15 cellular contexts compared by ENCODE assay signal in genomic region chr9:3842839-3843238, GRCh38.
"Had no signal": no experiment of that assay in that cellular context is flagged by ENCODE, and none has a peak within 500 bp of the region (broad histone marks: within the 10 kb centered on the region; RNA-seq: fewer than 3 reads in every experiment).

No MANE protein-coding gene starts in this region.

- H3K4me1 Mint-ChIP-seq: immature natural killer cell; naive thymus-derived CD4-positive, alpha-beta T cell had no signal

- H3K9me3 Mint-ChIP-seq: activated naive CD4-positive, alpha-beta T cell treated with anti-CD3 and anti-CD28 coated beads for 36 hours; brain; naive thymus-derived CD4-positive, alpha-beta T cell had no signal

- H3K9me3 ChIP-seq: neutrophil, right atrium auricular region, stomach, thoracic aorta had no signal

- H3K36me3 Mint-ChIP-seq: brain; immature natural killer cell; naive thymus-derived CD4-positive, alpha-beta T cell had no signal

- H3K4me1 ChIP-seq: right atrium auricular region, stomach had no signal

- H3K4me3 ChIP-seq: right atrium auricular region, skin epidermis, stomach, thoracic aorta had no signal

- H3K36me3 ChIP-seq: neutrophil, right atrium auricular region, thoracic aorta had no signal

- H3K27me3 ChIP-seq: neutrophil, right atrium auricular region, stomach had no signal

- H3K27me3 Mint-ChIP-seq: naive thymus-derived CD4-positive, alpha-beta T cell had no signal

- H3K4me3 Mint-ChIP-seq: activated naive CD4-positive, alpha-beta T cell treated with anti-CD3 and anti-CD28 coated beads for 36 hours; brain; immature natural killer cell; naive thymus-derived CD4-positive, alpha-beta T cell had no signal

- DNase-seq: activated CD4-positive, alpha-beta T cell treated with anti-CD3 and anti-CD28 coated beads for 48 hours; activated naive CD4-positive, alpha-beta T cell treated with anti-CD3 and anti-CD28 coated beads for 36 hours; cerebellar nuclear complex; dermis blood vessel endothelial cell; erythroblast; immature natural killer cell; naive thymus-derived CD4-positive, alpha-beta T cell; posterior cingulate gyrus; stimulated activated CD4-positive, alpha-beta T cell treated with anti-CD3 and anti-CD28 coated beads, Interleukin-4, amount 100 ng/mL, for 4 hours; stomach had no signal

- ATAC-seq: naive thymus-derived CD4-positive, alpha-beta T cell had no signal
